In the genomic region with DNA sequence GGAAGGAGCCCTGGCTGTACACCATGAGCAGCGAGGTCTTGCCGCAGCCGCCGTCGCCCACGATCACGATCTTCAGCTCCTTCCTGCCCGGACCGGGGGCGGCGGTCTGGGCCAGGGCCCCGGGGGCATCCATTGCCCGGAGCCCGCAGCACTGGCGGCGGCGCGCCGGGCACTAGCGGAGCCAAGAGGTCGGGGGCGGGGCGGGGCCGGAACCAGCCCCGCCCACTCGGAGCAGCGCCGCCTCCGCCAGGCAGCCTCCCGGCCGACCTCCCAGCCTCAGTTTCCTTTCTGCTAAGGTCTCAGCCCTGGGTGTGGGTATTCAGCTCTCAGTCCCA, we compare ENCODE assay signal across 7 cellular contexts. TPM values are rescaled to one million over a fixed set of nuclear protein-coding genes. Genes with fewer than 3 reads are reported as not detected.
DNase-seq lines count a peak whose midpoint lies in the region; ATAC-seq, FAIRE-seq and TF ChIP-seq lines count a peak whose summit lies in the region.

A gene with protein sequence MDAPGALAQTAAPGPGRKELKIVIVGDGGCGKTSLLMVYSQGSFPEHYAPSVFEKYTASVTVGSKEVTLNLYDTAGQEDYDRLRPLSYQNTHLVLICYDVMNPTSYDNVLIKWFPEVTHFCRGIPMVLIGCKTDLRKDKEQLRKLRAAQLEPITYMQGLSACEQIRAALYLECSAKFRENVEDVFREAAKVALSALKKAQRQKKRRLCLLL (minus strand): TSS at position 188 of the 335 bp plus-strand sequence. CDS start 55 bp downstream, at position 133.

- no peaks in the 10 kb centered on the region for H3K9me2 ChIP-seq in PC-3 (replicated peaks; ENCODE audit: low read length)

- POLR2A ChIA-PET in PC-3 (lab: Charles Lee; ENCODE audit: unreplicated experiment) (interaction anchor here (0.7 kb wide), 1 partner anchor 28 kb away, joined by 13 read pairs; no protein-coding TSS in a partner anchor), K562 (lab: Yijun Ruan, JAX) (interaction anchor here (0.9 to 9.4 kb wide), 5 partner anchors 9 to 15 kb away, joined by 3 to 194 read pairs (median 5); a partner anchor contains a TSS)

- BruUV-seq in PC-3 (replicated peaks; lab: Mats Ljungman, UMichigan) (no TSS peak), K562 (replicated peaks; lab: Mats Ljungman, UMichigan) (no TSS peak)

- H3K4me2 ChIP-seq in PC-3 (ENCODE audit: low read length): peak within 1 kb of the TSS; percentile 93
- peak within 1 kb of the TSS; percentile 92 for H3K4me2 ChIP-seq in K562 (ENCODE audit: insufficient read depth, low read length)

- H4K20me1 ChIP-seq in PC-3 (ENCODE audit: low read length): no peaks in the 10 kb centered on the region
- no peaks in the 10 kb centered on the region for H4K20me1 ChIP-seq in K562 (replicated peaks; ENCODE audit: control insufficient read depth, insufficient read depth, low read length)

- H2AFZ ChIP-seq in PC-3 (ENCODE audit: low read length) (peak within 1 kb of the TSS; percentile 79), K562 (ENCODE audit: low read depth, low read length) (peak within 1 kb of the TSS; percentile 97)

- H3K4me1 Mint-ChIP-seq in immature natural killer cell: peaks cover 60 to 69% of the 10 kb centered on the region in 2 donors

- peak within 1 kb of the TSS; percentile 99 to 100 (median 100) for H3K27ac Mint-ChIP-seq in immature natural killer cell

- FAIRE-seq in GM18507 (lab: Jason Lieb, UNC) (peak; percentile 60), K562 (lab: Jason Lieb, UNC) (no peak)

- peaks cover 16 to 40% (median 23%) of the 10 kb centered on the region in 3 donors for H3K27me3 Mint-ChIP-seq in immature natural killer cell (ENCODE audit: low read depth in 3 of 3)

- peak within 1 kb of the TSS; percentile 86 to 95 (median 92) for H3K4me3 Mint-ChIP-seq in immature natural killer cell

- H3K27me3 ChIP-seq in PC-3 (ENCODE audit: low read length) (no peaks in the 10 kb centered on the region), K562 (ENCODE audit: control insufficient read depth in 2 of 2, insufficient read depth in 2 of 2, low read length in 2 of 2) (no peaks in the 10 kb centered on the region)

- H3K9me3 Mint-ChIP-seq in immature natural killer cell: no peaks in the 10 kb centered on the region

- no peak for TF ChIP-seq EP300 in K562 (IDR thresholded peaks at IDR 0.05; ENCODE audit: low read length)

- H3K79me2 ChIP-seq in PC-3 (ENCODE audit: low read length) (peaks cover 81% of the 10 kb centered on the region), K562 (ENCODE audit: control insufficient read depth, insufficient read depth, low read length) (peaks cover 39% of the 10 kb centered on the region)

- peak within 1 kb of the TSS; percentile 84 for H3K4me3 ChIP-seq in PC-3 (ENCODE audit: low read length)
- H3K4me3 ChIP-seq in K562: peak within 1 kb of the TSS; percentile 57

- H3K36me3 ChIP-seq in PC-3 (ENCODE audit: low read depth, low read length) (peaks cover 3% of the 10 kb centered on the region; the same call in 1 of the 2 replicates), K562 (ENCODE audit: control insufficient read depth, insufficient read depth, low read length) (peaks cover 23% of the 10 kb centered on the region)

- H3K9me3 ChIP-seq in PC-3 (ENCODE audit: low read length) (no peaks in the 10 kb centered on the region), K562 (replicated peaks; ENCODE audit: control insufficient read depth, insufficient read depth, low read depth, low read length) (no peaks in the 10 kb centered on the region)

- CTCF ChIA-PET in PC-3 (lab: Charles Lee): interaction anchor here (0.6 to 4.0 kb wide), 7 partner anchors 9 to 100 kb away, joined by 3 to 95 read pairs (median 11); a partner anchor contains a TSS
- CTCF ChIA-PET in K562 (lab: Yijun Ruan, JAX; ENCODE audit: low intra/inter-chr PET ratio): interaction anchor here (1.1 to 5.9 kb wide), 9 partner anchors 17 to 458 kb away, joined by 3 to 73 read pairs (median 13); a partner anchor contains a TSS

- intact Hi-C loops in PC-3 (cut with micrococcal nuclease) (loop anchor here (5.0 to 10.0 kb wide), 3 partner anchors 81 to 231 kb away; a partner anchor contains a TSS), K562 (cut with micrococcal nuclease) (loop anchor here (5.0 kb wide), 1 partner anchor 241 kb away; no protein-coding TSS in a partner anchor)

- WGBS in K562 (ENCODE audit: insufficient coverage, low coverage, missing lambda C conversion rate): 38% methylated on average over 27 of the region's 31 CpGs

- in situ Hi-C loops in K562 (cut with MboI): loop anchor here (5.0 kb wide), 2 partner anchors 101 to 241 kb away; no protein-coding TSS in a partner anchor

- TF ChIP-seq CTCF in PC-3 (conservative IDR thresholded peaks at IDR 0.05; ENCODE audit: low read depth, low read length): no peak
- TF ChIP-seq CTCF in K562 (IDR thresholded peaks at IDR 0.05 in 2 of 3, conservative IDR thresholded peaks at IDR 0.05 in 1 of 3; ENCODE audit: insufficient read depth in 2 of 3, low read depth in 1 of 3, low read length in 3 of 3): no peak

- H3K36me3 Mint-ChIP-seq in immature natural killer cell: peaks cover 0 to 9% (median 4%) of the 10 kb centered on the region in 3 donors

- H3K27ac ChIP-seq in PC-3 (ENCODE audit: low read length): peak within 1 kb of the TSS; percentile 96
- H3K27ac ChIP-seq in K562 (ENCODE audit: extremely low read depth, low read depth, low read length): peak within 1 kb of the TSS; percentile 81

- peak within 1 kb of the TSS; percentile 94 for H3K9ac ChIP-seq in PC-3 (ENCODE audit: low read length)
- H3K9ac ChIP-seq in K562 (ENCODE audit: insufficient read depth in 1 of 2, low read depth in 2 of 2, low read length in 2 of 2): peak within 1 kb of the TSS; percentile 75 to 94

- DNase-seq in GM18507 (ENCODE audit: extremely low spot score, insufficient read length, low read depth): no peak
- peak; percentile 73 for DNase-seq in PC-3
- peak in 2 of 4 experiments; percentile 57 to 61 for DNase-seq in K562 (ENCODE audit: extremely low read depth in 1 of 4, low spot score in 3 of 4)
- no peak for DNase-seq in immature natural killer cell
- DNase-seq in stimulated activated CD8-positive, alpha-beta memory T cell treated with anti-CD3 and anti-CD28 coated beads, Interleukin-4, amount 100 ng/mL, for 48 hours: peak; percentile 82
- DNase-seq in NCI-H2029 treated with DMSO at 0.1 percent for 48 hours (lab: John Stamatoyannopoulos, UW): no peak

- ATAC-seq in HG02759 (IDR thresholded peaks at IDR 0.05; ENCODE audit: unreplicated experiment) (peak; percentile 31), PC-3 (peak; percentile 3; the same call in 1 of the 2 replicates), K562 (no peak)

- TF ChIP-seq RAD21 in K562 (CRISPR knock-in tag; conservative IDR thresholded peaks at IDR 0.05 in 1 of 2, IDR thresholded peaks at IDR 0.05 in 1 of 2): no peak

- no peaks in the 10 kb centered on the region for H3F3A ChIP-seq in PC-3 (ENCODE audit: low read length, unreplicated experiment)

- TF ChIP-seq POLR2A in K562 (conservative IDR thresholded peaks at IDR 0.05): no peak

- H3K4me1 ChIP-seq in PC-3 (ENCODE audit: insufficient read depth, low read length) (peaks cover 80% of the 10 kb centered on the region), K562 (replicated peaks in 1 of 2; ENCODE audit: control insufficient read depth in 2 of 2, insufficient read depth in 2 of 2, low read length in 2 of 2) (peaks cover 30 to 81% of the 10 kb centered on the region in 2 experiments)

- no peaks in the 10 kb centered on the region for H3K9me1 ChIP-seq in K562 (ENCODE audit: control insufficient read depth, insufficient read depth, low read length)

TF ChIP-seq in K562, 482 proteins besides CTCF, POLR2A, EP300 and RAD21 (continues in another document):
- TF ChIP-seq, protein P1, sequence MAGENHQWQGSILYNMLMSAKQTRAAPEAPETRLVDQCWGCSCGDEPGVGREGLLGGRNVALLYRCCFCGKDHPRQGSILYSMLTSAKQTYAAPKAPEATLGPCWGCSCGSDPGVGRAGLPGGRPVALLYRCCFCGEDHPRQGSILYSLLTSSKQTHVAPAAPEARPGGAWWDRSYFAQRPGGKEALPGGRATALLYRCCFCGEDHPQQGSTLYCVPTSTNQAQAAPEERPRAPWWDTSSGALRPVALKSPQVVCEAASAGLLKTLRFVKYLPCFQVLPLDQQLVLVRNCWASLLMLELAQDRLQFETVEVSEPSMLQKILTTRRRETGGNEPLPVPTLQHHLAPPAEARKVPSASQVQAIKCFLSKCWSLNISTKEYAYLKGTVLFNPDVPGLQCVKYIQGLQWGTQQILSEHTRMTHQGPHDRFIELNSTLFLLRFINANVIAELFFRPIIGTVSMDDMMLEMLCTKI (IDR thresholded peaks at IDR 0.05; ENCODE audit: partially characterized antibody): no peak
- TF ChIP-seq KDM1A (IDR thresholded peaks at IDR 0.05) (peak in 1 of 2 experiments; percentile 38; a peak in 1 of 4 replicates), STAT5B (CRISPR knock-in tag; IDR thresholded peaks at IDR 0.05) (no peak)
- TF ChIP-seq, protein P2, sequence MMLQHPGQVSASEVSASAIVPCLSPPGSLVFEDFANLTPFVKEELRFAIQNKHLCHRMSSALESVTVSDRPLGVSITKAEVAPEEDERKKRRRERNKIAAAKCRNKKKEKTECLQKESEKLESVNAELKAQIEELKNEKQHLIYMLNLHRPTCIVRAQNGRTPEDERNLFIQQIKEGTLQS (IDR thresholded peaks at IDR 0.05): no peak
- TF ChIP-seq, protein P2 (CRISPR knock-in tag; conservative IDR thresholded peaks at IDR 0.05): no peak

RNA-seq across cellular contexts. Expression of the gene that starts here (rescaled TPM):
- total RNA-seq in PC-3 (2014; rRNA removed): 232 TPM in 2 replicates
- total RNA-seq in K562 (2011; cell fraction: chromatin; rRNA removed; ENCODE audit: low replicate concordance): 78.6 and 99.1 TPM in 2 replicates
- 34.0 and 38.0 TPM in 2 replicates for total RNA-seq in K562 (2011; cell fraction: nucleolus; rRNA removed)
- total RNA-seq in K562 (2011; cell fraction: nucleoplasm; rRNA removed): 43.6 and 46.6 TPM in 2 replicates
- total RNA-seq in K562 (2014; rRNA removed): 3.5 and 3.9 TPM in 2 replicates
- 3.1 and 3.9 TPM in 2 replicates for total RNA-seq in K562 (2014; rRNA removed; fragmentation: Illumina TruSeq; extraction: Trizol)
- total RNA-seq in K562 (2015; rRNA removed; fragmentation: Illumina TruSeq; extraction: Trizol): 4.3 and 4.8 TPM in 2 replicates
- total RNA-seq in K562 (2021): 10.1 and 10.4 TPM in 2 replicates
- polyA plus RNA-seq in K562 (2011; rRNA removed): 4.0 and 6.3 TPM in 2 replicates
- polyA plus RNA-seq in K562 (2011; cell fraction: cytosol; rRNA removed): 1.2 and 2.6 TPM in 2 replicates
- 21.6 and 23.6 TPM in 2 replicates for polyA plus RNA-seq in K562 (2011; cell fraction: nucleus; rRNA removed)
- 3.9 and 4.4 TPM in 2 replicates for polyA plus RNA-seq in K562 (2012)
- polyA plus RNA-seq in K562 (2014; fragmentation: Illumina TruSeq; extraction: Trizol): 4.3 and 5.4 TPM in 2 replicates
- polyA plus RNA-seq in K562 (2014; fragmentation: Nextera tagmentation; extraction: Ambion mirVana): under 1 TPM; 0.13 to 0.45 TPM
- 8.8 and 9.5 TPM in 2 replicates for polyA plus RNA-seq in K562 (2014; rRNA removed)
- 3.8 and 8.5 TPM in 2 replicates for polyA minus RNA-seq in K562 (2011; rRNA and poly(A)+ RNA removed)
- 2.6 and 4.0 TPM in 2 replicates for polyA minus RNA-seq in K562 (2011; cell fraction: cytosol; rRNA and poly(A)+ RNA removed)
- polyA minus RNA-seq in K562 (2011; cell fraction: nucleus; rRNA and poly(A)+ RNA removed): 19.9 and 31.2 TPM in 2 replicates
- 100 to 1,000 TPM in 2 of 3 donors, 10 to 100 TPM in 1; 97.6 to 183 (median 128) TPM for polyA plus RNA-seq in immature natural killer cell

Comparison
In these comparisons a context has a peak if more than half of its experiments do, and no peak if none do; other contexts are left out.
1. RNA of the gene that starts here (polyA plus RNA-seq): 97.6 to 183 TPM in immature natural killer cell; 0.13 to 23.6 TPM in K562; every median in the first group is over 4 times any median in the second.
2. DNase-seq: peak in PC-3 (single experiment) and stimulated activated CD8-positive, alpha-beta memory T cell treated with anti-CD3 and anti-CD28 coated beads, Interleukin-4, amount 100 ng/mL, for 48 hours (single experiment); none in GM18507 (single experiment), immature natural killer cell (0 of 3) and NCI-H2029 treated with DMSO at 0.1 percent for 48 hours (single experiment).